ENCODE assay signal across 9 cellular contexts in genomic region chr1:151199860-151200581, GRCh38. TPM values are rescaled to one million over a fixed set of nuclear protein-coding genes. Genes with fewer than 3 reads are reported as not detected.
DNase-seq lines count a peak whose midpoint lies in the region; ATAC-seq and TF ChIP-seq lines count a peak whose summit lies in the region.
"Had no signal": no experiment of that assay in that cellular context is flagged by ENCODE, and none has a peak within 500 bp of the region (broad histone marks: within the 10 kb centered on the region; RNA-seq: fewer than 3 reads in every experiment).

No MANE protein-coding gene starts in this region.

- no peak overlapping the region for H3K27ac ChIP-seq in KMS-11
- H3K27ac ChIP-seq in spleen: peak overlapping the region in 7 of 8 donors; percentile 80 to 96 (median 93)

- DNase-seq in CD1c-positive myeloid dendritic cell (ENCODE audit: extremely low spot score) (peak; percentile 6), spleen (peak; percentile 43), NCI-H1048 (lab: John Stamatoyannopoulos, UW) (no peak)
- peak; percentile 15 for DNase-seq in activated naive CD4-positive, alpha-beta T cell treated with anti-CD3 and anti-CD28 coated beads, Interleukin-2, amount 50 U/mL, for 16 hours

- H3K4me2 ChIP-seq in KMS-11: peak overlapping the region; percentile 75

- ATAC-seq in HG02981 (IDR thresholded peaks at IDR 0.05; ENCODE audit: unreplicated experiment) (no peak), GM21737 (IDR thresholded peaks at IDR 0.05; ENCODE audit: unreplicated experiment) (no peak)

- H3K9ac ChIP-seq in KMS-11: peak overlapping the region; percentile 84; the same call in 1 of the 2 replicates
- peak overlapping the region; percentile 82 for H3K9ac ChIP-seq in iPS-15b (ENCODE audit: low read depth, low read length)

- H4K20me1 ChIP-seq in KMS-11 (ENCODE audit: insufficient read depth): peaks cover 7% of the 10 kb centered on the region; the same call in 1 of the 2 replicates

- no peak for TF ChIP-seq POLR2A in spleen (IDR thresholded peaks at IDR 0.05)

- H3K4me3 ChIP-seq in KMS-11 (IDR thresholded peaks at IDR 0.05; ENCODE audit: insufficient read depth, low read depth, low read length) (peak overlapping the region; percentile 100), iPS-15b (ENCODE audit: low read depth, low read length) (peak overlapping the region; percentile 88), spleen (peak overlapping the region; percentile 69 to 96 (median 86))

- H3K9me3 ChIP-seq in iPS-15b (ENCODE audit: control insufficient read depth, insufficient read depth, low read length) (no peaks in the 10 kb centered on the region), spleen (no peaks in the 10 kb centered on the region)

- H3K79me2 ChIP-seq in KMS-11 (ENCODE audit: insufficient read depth, low read depth): peaks cover 66% of the 10 kb centered on the region

- no peak overlapping the region for H2AFZ ChIP-seq in KMS-11 (ENCODE audit: low read depth)

- no peak for TF ChIP-seq CTCF in KMS-11 (conservative IDR thresholded peaks at IDR 0.05; ENCODE audit: low read depth, low read length)
- TF ChIP-seq CTCF in spleen (IDR thresholded peaks at IDR 0.05 in 8 of 11, conservative IDR thresholded peaks at IDR 0.05 in 3 of 11): no peak

- peaks cover 45% of the 10 kb centered on the region for H3K4me1 ChIP-seq in KMS-11 (ENCODE audit: low read depth, poor library complexity, severe bottlenecking)
- no peaks in the 10 kb centered on the region for H3K4me1 ChIP-seq in iPS-15b (ENCODE audit: control insufficient read depth, insufficient read depth, low read length)
- H3K4me1 ChIP-seq in spleen: peaks cover 32 to 81% (median 57%) of the 10 kb centered on the region in 6 donors

- 40 to 66% (median 55%) methylated on average over 12 of the region's 12 CpGs for WGBS in spleen, 5 donors

- intact Hi-C loops in spleen (cut with DNase I; ENCODE audit: low total_unique reads): loop anchor here (5.0 kb wide), 1 partner anchor 52 kb away; the partner anchor contains the start of gene PSMD4

- peaks cover 5% of the 10 kb centered on the region; the same call in 1 of the 2 replicates for H3K36me3 ChIP-seq in KMS-11 (ENCODE audit: insufficient read depth)
- peaks cover 8% of the 10 kb centered on the region for H3K36me3 ChIP-seq in iPS-15b (ENCODE audit: control insufficient read depth, insufficient read depth, low read length)
- peaks cover 0 to 28% (median 11%) of the 10 kb centered on the region in 6 donors for H3K36me3 ChIP-seq in spleen

- H3K27me3 ChIP-seq in KMS-11 (ENCODE audit: insufficient read depth, low read depth) (no peaks in the 10 kb centered on the region; the same call in 1 of the 2 replicates), iPS-15b (ENCODE audit: control insufficient read depth, insufficient read depth, low read length) (no peaks in the 10 kb centered on the region), spleen (replicated peaks in 1 of 7) (no peaks in the 10 kb centered on the region)

RNA-seq across cellular contexts. Expression of gene PIP5K1A, which starts 1.7 kb away (rescaled TPM):
- 10 to 100 TPM; 48.0 to 83.6 (median 60.6) TPM for total RNA-seq in spleen
- polyA plus RNA-seq in spleen: 10 to 100 TPM; 12.8 to 23.7 (median 16.5) TPM

RNA-seq across cellular contexts. Expression of gene VPS72, which starts 10.0 kb away (rescaled TPM):
- 10 to 100 TPM; 23.1 to 37.7 (median 31.5) TPM for total RNA-seq in spleen
- 10 to 100 TPM; 24.9 to 43.1 (median 31.0) TPM for polyA plus RNA-seq in spleen

RNA-seq across cellular contexts. Expression of gene TMOD4, which starts 24.2 kb away (rescaled TPM):
- total RNA-seq in spleen: 1 to 10 TPM in 1 of 7 donors, under 1 TPM in 3, not detected in 3; 0.60 to 2.0 (median 0.86) TPM
- polyA plus RNA-seq in spleen: under 1 TPM; 0.44 to 0.99 (median 0.76) TPM
- total RNA-seq: NCI-H460 had no signal

RNA-seq across cellular contexts. Expression of gene SCNM1, which starts 34.1 kb away (rescaled TPM):
- total RNA-seq in spleen: 10 to 100 TPM; 36.2 to 63.5 (median 41.5) TPM
- 10 to 100 TPM; 64.9 to 96.2 (median 74.6) TPM for polyA plus RNA-seq in spleen

RNA-seq across cellular contexts. Expression of gene LYSMD1, which starts 34.3 kb away (rescaled TPM):
- total RNA-seq in spleen: 10 to 100 TPM in 1 of 7 donors, 1 to 10 TPM in 6; 3.7 to 10.0 (median 4.6) TPM
- polyA plus RNA-seq in spleen: 1 to 10 TPM; 2.5 to 4.8 (median 2.8) TPM
